Comparison of ENCODE assay signal across 11 cellular contexts in the genomic region with DNA sequence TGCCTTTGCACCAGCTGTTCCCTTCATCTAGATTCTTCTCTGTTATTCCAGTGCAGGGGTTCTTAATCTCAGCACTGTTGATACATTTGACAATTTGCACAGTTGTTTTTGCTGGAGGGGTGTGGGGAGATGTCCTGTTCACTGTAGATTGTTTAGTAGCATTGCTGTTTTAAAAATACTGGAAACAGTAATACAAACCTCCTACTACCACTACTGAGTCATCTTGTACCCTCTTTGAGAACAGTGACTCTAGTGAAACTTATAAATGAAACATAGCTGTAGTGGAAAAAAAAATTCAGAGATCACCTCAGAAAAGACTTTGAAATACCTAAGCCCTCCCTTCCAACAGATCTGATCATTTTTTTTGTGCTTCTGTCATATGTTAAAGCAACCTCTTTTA.
DNase-seq lines count a peak whose midpoint lies in the region; ATAC-seq and TF ChIP-seq lines count a peak whose summit lies in the region.
"Had no signal": no experiment of that assay in that cellular context is flagged by ENCODE, and none has a peak within 500 bp of the region (broad histone marks: within the 10 kb centered on the region; RNA-seq: fewer than 3 reads in every experiment).

No MANE protein-coding gene starts in this region.

- DNase-seq in inferior parietal cortex (ENCODE audit: extremely low spot score) (peak; percentile 15), tibial artery (no peak), esophagus muscularis mucosa (ENCODE audit: extremely low spot score) (no peak), Caco-2 (no peak), RPMI8226 (no peak)
- DNase-seq: DMS79 treated with DMSO at 0.1 percent for 48 hours, foreskin melanocyte had no signal

- no peak for TF ChIP-seq EP300 in esophagus muscularis mucosa (IDR thresholded peaks at IDR 0.05)

- no peaks in the 10 kb centered on the region for H3K4me1 Mint-ChIP-seq in Caco-2 (ENCODE audit: low read depth, unreplicated experiment)

- no peaks in the 10 kb centered on the region for H3K36me3 ChIP-seq in tibial artery
- H3K36me3 ChIP-seq in esophagus muscularis mucosa, result no peaks in the 10 kb centered on the region
- H3K36me3 ChIP-seq in Caco-2 (ENCODE audit: control insufficient read depth, insufficient read depth, low read length), result no peaks in the 10 kb centered on the region
- H3K36me3 ChIP-seq: prostate gland had no signal

- peaks cover 26% of the 10 kb centered on the region for H3K9me3 Mint-ChIP-seq in Caco-2 (ENCODE audit: unreplicated experiment)

- no peaks in the 10 kb centered on the region for H3K9me3 ChIP-seq in tibial artery
- no peaks in the 10 kb centered on the region for H3K9me3 ChIP-seq in esophagus muscularis mucosa
- H3K9me3 ChIP-seq in Caco-2, result peaks cover 8% of the 10 kb centered on the region
- H3K9me3 ChIP-seq: prostate gland had no signal

- intact Hi-C loops in tibial artery (cut with DNase I; ENCODE audit: low total_unique reads) (no loop called here), esophagus muscularis mucosa (cut with DNase I) (no loop called here), Caco-2 (cut with micrococcal nuclease; ENCODE audit: unreplicated experiment) (no loop called here)

- H3K4me1 ChIP-seq in tibial artery (no peaks in the 10 kb centered on the region), esophagus muscularis mucosa (peaks cover 0 to 9% (median 4%) of the 10 kb centered on the region in 4 donors), Caco-2 (no peaks in the 10 kb centered on the region)
- H3K4me1 ChIP-seq: prostate gland had no signal

- TF ChIP-seq POLR2A in esophagus muscularis mucosa (IDR thresholded peaks at IDR 0.05; ENCODE audit: low read depth), result no peak

- H3K4me3 Mint-ChIP-seq in Caco-2 (ENCODE audit: unreplicated experiment), result no peak overlapping the region

- H3K27ac ChIP-seq in tibial artery (no peak overlapping the region), esophagus muscularis mucosa (replicated peaks in 1 of 4) (no peak overlapping the region)
- H3K27ac ChIP-seq: prostate gland had no signal

- CTCF ChIA-PET in Caco-2 (lab: Charles Lee), result no interaction called here

- BruUV-seq in Caco-2 (replicated peaks; lab: Mats Ljungman, UMichigan), result no TSS peak

- no peaks in the 10 kb centered on the region for H3K36me3 Mint-ChIP-seq in Caco-2 (ENCODE audit: insufficient read depth, unreplicated experiment)

- H3K27me3 ChIP-seq in tibial artery (no peaks in the 10 kb centered on the region), esophagus muscularis mucosa (no peaks in the 10 kb centered on the region), Caco-2 (replicated peaks; ENCODE audit: control insufficient read depth, insufficient read depth, low read length) (no peaks in the 10 kb centered on the region)

- POLR2A ChIA-PET in Caco-2 (lab: Charles Lee), result no interaction called here

- H3K4me3 ChIP-seq in tibial artery, result no peak overlapping the region
- H3K4me3 ChIP-seq in esophagus muscularis mucosa, result no peak overlapping the region
- no peak overlapping the region for H3K4me3 ChIP-seq in Caco-2 (ENCODE audit: low read depth, low read length)
- H3K4me3 ChIP-seq: prostate gland had no signal

- TF ChIP-seq CTCF in tibial artery (IDR thresholded peaks at IDR 0.05) (no peak), esophagus muscularis mucosa (IDR thresholded peaks at IDR 0.05) (no peak), Caco-2 (IDR thresholded peaks at IDR 0.05; ENCODE audit: insufficient read depth in 1 of 2, low read depth in 1 of 2, low read length in 1 of 2, severe bottlenecking in 1 of 2, unreplicated experiment in 1 of 2) (no peak)

- ATAC-seq in GM18867 (IDR thresholded peaks at IDR 0.05; ENCODE audit: unreplicated experiment) (peak; percentile 81), GM21529 (IDR thresholded peaks at IDR 0.05; ENCODE audit: unreplicated experiment) (peak; percentile 94), HG03103 (IDR thresholded peaks at IDR 0.05; ENCODE audit: low read depth, unreplicated experiment) (peak; percentile 75)

- no peak overlapping the region for H3K27ac Mint-ChIP-seq in Caco-2 (ENCODE audit: unreplicated experiment)

- no peaks in the 10 kb centered on the region for H3K27me3 Mint-ChIP-seq in Caco-2 (ENCODE audit: insufficient read depth, unreplicated experiment)
